1 cellular context compared by ENCODE assay signal in genomic region chr1:12469493-12469892, GRCh38.
TF ChIP-seq lines count a peak whose summit lies in the region.

No MANE protein-coding gene starts in this region.

TF ChIP-seq in WTC11, 78 proteins besides CTCF, POLR2A, EP300 and RAD21 (continued from another document):
- TF ChIP-seq MLX (CRISPR knock-in tag; IDR thresholded peaks at IDR 0.05): no peak
- no peak for TF ChIP-seq PREB (CRISPR knock-in tag; IDR thresholded peaks at IDR 0.05; ENCODE audit: borderline replicate concordance)
TF ChIP-seq in WTC11: peak in this region for 0.
